In genomic region chr17:31310260-31310659, GRCh38 we compare ENCODE assay signal across 9 cellular contexts. TPM values are rescaled to one million over a fixed set of nuclear protein-coding genes. Genes with fewer than 3 reads are reported as not detected.
DNase-seq lines count a peak whose midpoint lies in the region; ATAC-seq and TF ChIP-seq lines count a peak whose summit lies in the region.
"Had no signal": no experiment of that assay in that cellular context is flagged by ENCODE, and none has a peak within 500 bp of the region (broad histone marks: within the 10 kb centered on the region; RNA-seq: fewer than 3 reads in every experiment).

No MANE protein-coding gene starts in this region.

- no peaks in the 10 kb centered on the region for H3K9me3 Mint-ChIP-seq in activated naive CD4-positive, alpha-beta T cell treated with anti-CD3 and anti-CD28 coated beads, Interleukin-2, amount 10 ng/mL, durations not matched to agents 7 days and 5 days

- no peak for DNase-seq in GM06990 (ENCODE audit: extremely low read depth, insufficient read length)
- peak in 2 of 3 donors; percentile 61 to 65 for DNase-seq in Peyer's patch
- peak; percentile 83 for DNase-seq in activated naive CD4-positive, alpha-beta T cell treated with anti-CD3 and anti-CD28 coated beads, Interleukin-2, amount 10 ng/mL, durations not matched to agents 7 days and 5 days
- DNase-seq in NK-92 (lab: John Stamatoyannopoulos, UW; ENCODE audit: unreplicated experiment) = no peak
- DNase-seq in DMS153 (lab: John Stamatoyannopoulos, UW) = no peak

- TF ChIP-seq CTCF in GM06990 (IDR thresholded peaks at IDR 0.05; ENCODE audit: insufficient read depth, low read length, poor library complexity, severe bottlenecking) (no peak), Peyer's patch (IDR thresholded peaks at IDR 0.05) (no peak), neutrophil (IDR thresholded peaks at IDR 0.05) (no peak)

- H3K4me3 Mint-ChIP-seq in activated naive CD4-positive, alpha-beta T cell treated with anti-CD3 and anti-CD28 coated beads, Interleukin-2, amount 10 ng/mL, durations not matched to agents 7 days and 5 days = peak overlapping the region; percentile 88

- H3K36me3 ChIP-seq in GM06990 (ENCODE audit: control insufficient read depth, insufficient read depth, low read length) = peaks cover under 1% of the 10 kb centered on the region
- H3K36me3 ChIP-seq in Peyer's patch = no peaks in the 10 kb centered on the region
- peaks cover 28% of the 10 kb centered on the region for H3K36me3 ChIP-seq in neutrophil

- H3K27me3 ChIP-seq in GM06990 (replicated peaks; ENCODE audit: control insufficient read depth, insufficient read depth, low read length) = no peaks in the 10 kb centered on the region
- no peaks in the 10 kb centered on the region for H3K27me3 ChIP-seq in Peyer's patch
- no peaks in the 10 kb centered on the region for H3K27me3 ChIP-seq in neutrophil

- H3K4me3 ChIP-seq in GM06990 (replicated peaks; ENCODE audit: low read depth, low read length) = peak overlapping the region; percentile 82
- H3K4me3 ChIP-seq in Peyer's patch = peak overlapping the region; percentile 12 to 44 (median 42)
- H3K4me3 ChIP-seq in neutrophil (ENCODE audit: low read depth in 1 of 2, low read length in 1 of 2) = peak overlapping the region; percentile 78 to 88

- H3K9me3 ChIP-seq in Peyer's patch (no peaks in the 10 kb centered on the region), neutrophil (no peaks in the 10 kb centered on the region)

- peaks cover 55% of the 10 kb centered on the region for H3K4me1 Mint-ChIP-seq in activated naive CD4-positive, alpha-beta T cell treated with anti-CD3 and anti-CD28 coated beads, Interleukin-2, amount 10 ng/mL, durations not matched to agents 7 days and 5 days

- peak overlapping the region; percentile 97 for H3K27ac Mint-ChIP-seq in activated naive CD4-positive, alpha-beta T cell treated with anti-CD3 and anti-CD28 coated beads, Interleukin-2, amount 10 ng/mL, durations not matched to agents 7 days and 5 days

- H3K27me3 Mint-ChIP-seq in activated naive CD4-positive, alpha-beta T cell treated with anti-CD3 and anti-CD28 coated beads, Interleukin-2, amount 10 ng/mL, durations not matched to agents 7 days and 5 days = no peaks in the 10 kb centered on the region

- no peak for TF ChIP-seq POLR2A in Peyer's patch (IDR thresholded peaks at IDR 0.05)

- ATAC-seq in GM18519 (IDR thresholded peaks at IDR 0.05; ENCODE audit: low FRiP score, unreplicated experiment) (no peak), GM18502 (IDR thresholded peaks at IDR 0.05; ENCODE audit: poor library complexity, unreplicated experiment) (no peak)

- CTCF ChIA-PET in activated naive CD4-positive, alpha-beta T cell treated with anti-CD3 and anti-CD28 coated beads, Interleukin-2, amount 10 ng/mL, durations not matched to agents 7 days and 5 days (lab: Charles Lee) = interaction anchor here (2.9 to 5.0 kb wide), 2 partner anchors 10 to 62 kb away, joined by 18 to 23 read pairs; partner anchors contain the start of gene EVI2A

- H3K36me3 Mint-ChIP-seq in activated naive CD4-positive, alpha-beta T cell treated with anti-CD3 and anti-CD28 coated beads, Interleukin-2, amount 10 ng/mL, durations not matched to agents 7 days and 5 days = peaks cover 52% of the 10 kb centered on the region

- H3K27ac ChIP-seq in Peyer's patch (peak overlapping the region; percentile 44 to 85 (median 65)), neutrophil (peak overlapping the region; percentile 98)

- peaks cover 0 to 25% (median 6%) of the 10 kb centered on the region in 4 donors for H3K4me1 ChIP-seq in Peyer's patch
- peaks cover 36 to 76% of the 10 kb centered on the region in 2 experiments for H3K4me1 ChIP-seq in neutrophil (ENCODE audit: control insufficient read depth in 1 of 2, insufficient read depth in 1 of 2, low read depth in 1 of 2, low read length in 1 of 2)

RNA-seq across cellular contexts. Expression of gene EVI2B, which starts 3.6 kb away (rescaled TPM):
- total RNA-seq in Peyer's patch = 10 to 100 TPM in 2 of 4 donors, 1 to 10 TPM in 2; 5.6 to 70.1 (median 8.7) TPM
- total RNA-seq: kidney epithelial cell had no signal

RNA-seq across cellular contexts. Expression of gene EVI2A, which starts 11.2 kb away (rescaled TPM):
- 10 to 100 TPM in 1 of 4 donors, 1 to 10 TPM in 2, not detected in 1; 1.4 to 12.4 (median 5.8) TPM for total RNA-seq in Peyer's patch
- total RNA-seq: kidney epithelial cell had no signal

RNA-seq across cellular contexts. Expression of gene OMG, which starts 13.2 kb away (rescaled TPM):
- not detected for total RNA-seq in Peyer's patch
- total RNA-seq: kidney epithelial cell had no signal

Comparison
In these comparisons a context has a peak if more than half of its experiments do, and no peak if none do; other contexts are left out.
1. DNase-seq: peak in Peyer's patch (2 of 3) and activated naive CD4-positive, alpha-beta T cell treated with anti-CD3 and anti-CD28 coated beads, Interleukin-2, amount 10 ng/mL, durations not matched to agents 7 days and 5 days (single experiment); none in GM06990 (single experiment), NK-92 (single experiment) and DMS153 (single experiment).
2. Peak in every context shown above with its lines, with median percentiles within 50 percentile points of each other: H3K4me3 ChIP-seq.